Comparison of ENCODE assay signal across 1 cellular context in genomic region chr11:9609002-9609759, GRCh38.
TF ChIP-seq lines count a peak whose summit lies in the region.

No MANE protein-coding gene starts in this region.

TF ChIP-seq in HepG2, 621 proteins besides CTCF, POLR2A, EP300 and RAD21:
- no peak for TF ChIP-seq KAT8 (CRISPR knock-in tag; IDR thresholded peaks at IDR 0.05)
- no peak for TF ChIP-seq ZNF777 (CRISPR knock-in tag; IDR thresholded peaks at IDR 0.05)
- no peak for TF ChIP-seq ZNF446 (CRISPR knock-in tag; IDR thresholded peaks at IDR 0.05)
- no peak for TF ChIP-seq ZNF496 (CRISPR knock-in tag; IDR thresholded peaks at IDR 0.05; ENCODE audit: insufficient replicate concordance)
- peak; percentile 66 for TF ChIP-seq ZNF460 (CRISPR knock-in tag; IDR thresholded peaks at IDR 0.05; ENCODE audit: borderline replicate concordance)
- TF ChIP-seq NFE2 (CRISPR knock-in tag; IDR thresholded peaks at IDR 0.05) = no peak
- no peak for TF ChIP-seq ETV6 (CRISPR knock-in tag; conservative IDR thresholded peaks at IDR 0.05)
- no peak for TF ChIP-seq RFX3 (CRISPR knock-in tag; IDR thresholded peaks at IDR 0.05)
- TF ChIP-seq ZNF256 (CRISPR knock-in tag; conservative IDR thresholded peaks at IDR 0.05) = no peak
- TF ChIP-seq KLF16 (CRISPR knock-in tag; IDR thresholded peaks at IDR 0.05) = no peak
- no peak for TF ChIP-seq HOMEZ (CRISPR knock-in tag; IDR thresholded peaks at IDR 0.05; ENCODE audit: low read depth)
- no peak for TF ChIP-seq ZNF138 (CRISPR knock-in tag; IDR thresholded peaks at IDR 0.05; ENCODE audit: low read depth)
- TF ChIP-seq ZNF263 (CRISPR knock-in tag; IDR thresholded peaks at IDR 0.05) = peak; percentile 71
- TF ChIP-seq ZNF44 (CRISPR knock-in tag; IDR thresholded peaks at IDR 0.05) = no peak
- TF ChIP-seq CEBPG (CRISPR knock-in tag; IDR thresholded peaks at IDR 0.05) = no peak
- TF ChIP-seq ZNF513 (CRISPR knock-in tag; conservative IDR thresholded peaks at IDR 0.05) = no peak
- 0 out of 2 replicates have a peak, but pooled peaks have one; percentile 7 for TF ChIP-seq RARA (CRISPR knock-in tag; IDR thresholded peaks at IDR 0.05)
- TF ChIP-seq BRD4 (CRISPR knock-in tag; IDR thresholded peaks at IDR 0.05) = no peak
- TF ChIP-seq ZNF687 (CRISPR knock-in tag; IDR thresholded peaks at IDR 0.05) = peak; percentile 29
